In the genomic region with DNA sequence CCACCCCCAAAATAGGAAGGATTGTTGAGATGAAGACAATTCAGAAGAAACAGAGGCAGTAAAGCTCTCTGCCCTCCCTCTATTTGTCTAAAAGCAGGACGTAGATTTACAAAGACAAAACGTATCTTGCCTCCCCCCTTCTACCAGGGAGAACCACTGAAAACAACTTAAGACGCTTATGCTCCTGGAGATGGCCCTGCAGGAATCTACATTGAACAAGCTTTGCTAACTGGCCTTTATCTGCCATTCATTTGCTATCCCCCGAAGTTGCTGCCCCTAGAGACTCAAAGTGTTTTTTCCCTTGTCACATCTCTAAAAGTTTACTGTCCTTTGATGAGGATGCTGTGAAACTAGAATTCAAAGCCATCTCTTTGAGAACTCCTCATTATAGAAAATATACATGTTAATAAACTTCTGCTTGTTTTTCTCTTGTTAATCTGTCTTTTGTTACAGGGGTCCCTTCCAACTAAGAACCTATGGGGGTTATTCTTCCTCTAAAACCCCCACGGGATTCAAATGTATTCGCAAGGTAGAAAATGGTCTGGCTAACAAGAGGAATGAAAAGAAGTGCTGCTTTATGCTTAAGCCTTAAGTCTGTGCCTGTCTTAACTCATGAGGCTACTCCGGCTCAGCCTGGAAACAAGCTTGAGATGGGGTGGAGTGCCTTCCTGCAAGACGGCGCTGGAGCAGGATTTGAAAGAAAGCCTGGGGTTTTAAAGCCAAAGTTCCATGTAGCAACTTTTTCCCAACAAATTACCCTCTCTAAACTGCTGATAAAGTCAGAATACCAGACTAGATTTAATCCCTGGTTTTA, we compare ENCODE assay signal across 18 cellular contexts.
"Had no signal": no experiment of that assay in that cellular context is flagged by ENCODE, and none has a peak within 500 bp of the region (broad histone marks: within the 10 kb centered on the region; RNA-seq: fewer than 3 reads in every experiment).

No MANE protein-coding gene starts in this region.

- H3K4me3 ChIP-seq: cardiac muscle cell, esophagus squamous epithelium, thoracic aorta had no signal

- ATAC-seq: left lobe of liver; natural killer cell treated with Interleukin-12 subunit alpha and Interleukin-12 subunit beta and Interleukin-15 and Interleukin-18, amount 100 ng/mL, for 72 hours; stimulated activated naive B cell treated with anti-CD40 and anti-IgM and Interleukin-4, amounts not matched to agents 10 μg/mL and 1 μg/mL and 100 μg/mL, for 72 hours had no signal

- DNase-seq: activated CD4-positive, alpha-beta T cell treated with anti-CD3 and anti-CD28 coated beads, Interleukin-2, amount 50 U/mL, for 4 hours; activated CD4-positive, CD25-positive, alpha-beta regulatory T cell treated with anti-CD3 and anti-CD28 coated beads, Interleukin-2, amount 50 U/mL, for 72 hours; activated naive CD8-positive, alpha-beta T cell treated with anti-CD3 and anti-CD28 coated beads, Interleukin-2, amount 10 ng/mL, durations not matched to agents 7 days and 5 days; activated T-cell treated with anti-CD3 and anti-CD28 coated beads for 4 hours; amygdala; effector memory CD4-positive, alpha-beta T cell; esophagus squamous epithelium; nucleus accumbens; retina; stimulated activated naive B cell treated with anti-CD40 and anti-IgM and Interleukin-4, amounts not matched to agents 10 μg/mL and 1 μg/mL and 100 μg/mL, for 72 hours had no signal

- H3K27ac Mint-ChIP-seq: activated naive CD8-positive, alpha-beta T cell treated with anti-CD3 and anti-CD28 coated beads, Interleukin-2, amount 10 ng/mL, durations not matched to agents 7 days and 5 days; dendritic cell treated with granulocyte-macrophage colony-stimulating factor and Interleukin-4, amounts not matched to agents 40 ng/mL and 50 ng/mL, for 4 days; mesothelial cell of epicardium; stimulated activated naive B cell treated with anti-CD40 and anti-IgM and Interleukin-4, amounts not matched to agents 10 μg/mL and 1 μg/mL and 100 μg/mL, for 72 hours; T-helper 1 cell treated with Interleukin-12 subunit alpha and Interleukin-12 subunit beta and Interleukin-4 antibody, amounts not matched to agents 30 μg/mL and 1 μg/mL, for 36 hours had no signal

- H3K4me3 Mint-ChIP-seq: activated naive CD8-positive, alpha-beta T cell treated with anti-CD3 and anti-CD28 coated beads, Interleukin-2, amount 10 ng/mL, durations not matched to agents 7 days and 5 days; activated T-helper 1 cell treated with anti-CD3 and anti-CD28 coated beads, Interleukin-12 subunit alpha, Interleukin-12 subunit beta, Interleukin-2, Interleukin-4 antibody, amounts not matched to agents 30 ng/mL and 10 ng/mL and 1 ng/mL, durations not matched to agents 14 hours and 24 hours and 36 hours; dendritic cell treated with granulocyte-macrophage colony-stimulating factor and Interleukin-4, amounts not matched to agents 40 ng/mL and 50 ng/mL, for 4 days; mesothelial cell of epicardium; stimulated activated naive B cell treated with anti-CD40 and anti-IgM and Interleukin-4, amounts not matched to agents 10 μg/mL and 1 μg/mL and 100 μg/mL, for 72 hours; T-helper 1 cell treated with Interleukin-12 subunit alpha and Interleukin-12 subunit beta and Interleukin-4 antibody, amounts not matched to agents 30 μg/mL and 1 μg/mL, for 36 hours had no signal

- H3K27me3 Mint-ChIP-seq: dendritic cell treated with granulocyte-macrophage colony-stimulating factor and Interleukin-4, amounts not matched to agents 40 ng/mL and 50 ng/mL, for 4 days; stimulated activated naive B cell treated with anti-CD40 and anti-IgM and Interleukin-4, amounts not matched to agents 10 μg/mL and 1 μg/mL and 100 μg/mL, for 72 hours had no signal

- H3K27me3 ChIP-seq: cardiac muscle cell, esophagus squamous epithelium had no signal

- H3K36me3 ChIP-seq: cardiac muscle cell, esophagus squamous epithelium, thoracic aorta had no signal

- H3K36me3 Mint-ChIP-seq: activated naive CD8-positive, alpha-beta T cell treated with anti-CD3 and anti-CD28 coated beads, Interleukin-2, amount 10 ng/mL, durations not matched to agents 7 days and 5 days; mesothelial cell of epicardium; natural killer cell treated with Interleukin-12 subunit alpha and Interleukin-12 subunit beta and Interleukin-15 and Interleukin-18, amount 100 ng/mL, for 72 hours; stimulated activated naive B cell treated with anti-CD40 and anti-IgM and Interleukin-4, amounts not matched to agents 10 μg/mL and 1 μg/mL and 100 μg/mL, for 72 hours had no signal

- H3K9me3 Mint-ChIP-seq: activated naive CD8-positive, alpha-beta T cell treated with anti-CD3 and anti-CD28 coated beads, Interleukin-2, amount 10 ng/mL, durations not matched to agents 7 days and 5 days; activated T-helper 1 cell treated with anti-CD3 and anti-CD28 coated beads, Interleukin-12 subunit alpha, Interleukin-12 subunit beta, Interleukin-2, Interleukin-4 antibody, amounts not matched to agents 30 ng/mL and 10 ng/mL and 1 ng/mL, durations not matched to agents 14 hours and 24 hours and 36 hours; dendritic cell treated with granulocyte-macrophage colony-stimulating factor and Interleukin-4, amounts not matched to agents 40 ng/mL and 50 ng/mL, for 4 days; mesothelial cell of epicardium; natural killer cell treated with Interleukin-12 subunit alpha and Interleukin-12 subunit beta and Interleukin-15 and Interleukin-18, amount 100 ng/mL, for 72 hours; stimulated activated naive B cell treated with anti-CD40 and anti-IgM and Interleukin-4, amounts not matched to agents 10 μg/mL and 1 μg/mL and 100 μg/mL, for 72 hours; T-helper 1 cell treated with Interleukin-12 subunit alpha and Interleukin-12 subunit beta and Interleukin-4 antibody, amounts not matched to agents 30 μg/mL and 1 μg/mL, for 36 hours had no signal

- H3K27ac ChIP-seq: cardiac muscle cell, esophagus squamous epithelium, thoracic aorta had no signal

- H3K9me3 ChIP-seq: esophagus squamous epithelium, thoracic aorta had no signal
